Comparison of ENCODE assay signal across 12 cellular contexts in the genomic region with DNA sequence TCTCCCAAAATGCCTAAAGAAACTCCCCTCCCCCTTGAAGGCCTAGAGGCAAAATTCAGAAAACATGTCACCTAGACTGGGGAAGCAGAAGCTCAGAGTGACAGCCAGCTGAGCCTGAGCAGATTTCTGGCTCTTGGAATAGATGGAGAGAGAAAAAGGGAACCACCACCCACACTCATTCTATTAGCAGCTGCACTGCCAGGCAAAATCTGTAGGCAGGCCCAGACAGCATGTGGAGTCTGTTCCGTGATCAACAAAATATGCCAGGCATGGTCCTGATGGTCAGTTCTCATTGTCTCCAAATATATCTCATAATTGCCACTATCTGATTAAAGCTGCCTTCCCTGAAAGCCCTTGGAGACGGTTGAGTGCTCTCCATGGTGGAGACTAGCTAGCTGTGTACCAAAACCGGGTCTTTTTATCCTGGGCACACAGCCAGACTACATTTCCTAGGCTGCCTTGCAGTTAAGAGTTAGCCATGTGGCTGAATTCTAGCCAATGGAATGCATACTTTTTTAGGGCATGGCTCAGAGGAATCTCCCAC.
A peak's percentile ranks its signal among the peaks of the same experiment; 100 is the strongest.
DNase-seq lines count a peak whose midpoint lies in the region; ATAC-seq and TF ChIP-seq lines count a peak whose summit lies in the region.
"Had no signal": no experiment of that assay in that cellular context is flagged by ENCODE, and none has a peak within 500 bp of the region (broad histone marks: within the 10 kb centered on the region; RNA-seq: fewer than 3 reads in every experiment).

No MANE protein-coding gene starts in this region.

- intact Hi-C loops in body of pancreas (cut with DNase I), result no loop called here

- no peak overlapping the region for H3K27ac ChIP-seq in body of pancreas
- H3K27ac ChIP-seq: spleen had no signal

- TF ChIP-seq CTCF in body of pancreas (IDR thresholded peaks at IDR 0.05), result no peak

- H3K4me1 ChIP-seq in body of pancreas, result no peaks in the 10 kb centered on the region
- H3K4me1 ChIP-seq: breast epithelium, Caco-2, spleen had no signal

- TF ChIP-seq POLR2A in body of pancreas (IDR thresholded peaks at IDR 0.05), result no peak

- H3K27me3 ChIP-seq in body of pancreas, result no peaks in the 10 kb centered on the region
- H3K27me3 ChIP-seq: breast epithelium, spleen had no signal

- DNase-seq in NCI-H1092 treated with DMSO at 0.1 percent for 48 hours (lab: John Stamatoyannopoulos, UW), result peak; percentile 91
- DNase-seq in NCI-H446 (lab: John Stamatoyannopoulos, UW), result peak; percentile 71 to 92
- DNase-seq in cerebellum (ENCODE audit: low spot score), result peak; percentile 19
- DNase-seq in renal cortical epithelial cell (ENCODE audit: low read depth), result peak; percentile 12
- DNase-seq in body of pancreas, result no peak
- no peak for DNase-seq in NCI-H2107 treated with DMSO at 0.1 percent for 48 hours (lab: John Stamatoyannopoulos, UW; ENCODE audit: unreplicated experiment)
- DNase-seq: activated CD4-positive, alpha-beta T cell treated with anti-CD3 and anti-CD28 coated beads, Interleukin-2, amount 10 ng/mL, durations not matched to agents 7 days and 5 days; Caco-2; spleen; T-helper 17 cell had no signal

- ATAC-seq in GM19452 (IDR thresholded peaks at IDR 0.05; ENCODE audit: unreplicated experiment), result no peak
- ATAC-seq in body of pancreas, result no peak
- ATAC-seq: T-helper 17 cell had no signal

- H3K9me3 ChIP-seq in body of pancreas, result no peaks in the 10 kb centered on the region
- H3K9me3 ChIP-seq: breast epithelium, Caco-2, spleen had no signal

- no peaks in the 10 kb centered on the region for H3K36me3 ChIP-seq in body of pancreas (replicated peaks in 1 of 2; ENCODE audit: insufficient read depth in 1 of 2, low read depth in 2 of 2)
- H3K36me3 ChIP-seq: breast epithelium, spleen had no signal

- H3K4me3 ChIP-seq in body of pancreas, result no peak overlapping the region
- H3K4me3 ChIP-seq: breast epithelium, spleen had no signal

- WGBS in body of pancreas, 2 donors, result 53 to 59% methylated on average over 3 of the region's 3 CpGs

Comparison
In these comparisons a context has a peak if more than half of its experiments do, and no peak if none do; other contexts are left out.
1. DNase-seq: peak in NCI-H1092 treated with DMSO at 0.1 percent for 48 hours (single experiment), NCI-H446 (2 of 2), cerebellum (single experiment) and renal cortical epithelial cell (single experiment); none in body of pancreas (0 of 4) and NCI-H2107 treated with DMSO at 0.1 percent for 48 hours (single experiment).